Comparison of ENCODE assay signal across 31 cellular contexts in genomic region chr3:106746286-106746685, GRCh38.
"Had no signal": no experiment of that assay in that cellular context is flagged by ENCODE, and none has a peak within 500 bp of the region (broad histone marks: within the 10 kb centered on the region; RNA-seq: fewer than 3 reads in every experiment).

No MANE protein-coding gene starts in this region.

- H3K27ac ChIP-seq: cardiac muscle cell, colonic mucosa, dorsolateral prefrontal cortex, foreskin keratinocyte, left lung, neutrophil, ovary, right lobe of liver, skin epidermis, uterus had no signal

- H3K9me3 Mint-ChIP-seq: activated naive CD4-positive, alpha-beta T cell treated with anti-CD3 and anti-CD28 coated beads, Interleukin-2, amount 50 U/mL, for 72 hours; activated T-helper 2 cell treated with anti-CD3 and anti-CD28 coated beads, Interferon-gamma antibody, Interleukin-2, Interleukin-4, amounts not matched to agents 10 μg/mL and 5 μg/mL and 100 μg/mL, durations not matched to agents 14 hours and 24 hours and 36 hours; brain; mesothelial cell of epicardium; naive B cell; nephron progenitor cell; stimulated activated effector memory CD8-positive, alpha-beta T cell treated with anti-CD3 and anti-CD28 coated beads, Interleukin-12 subunit alpha, Interleukin-12 subunit beta, amount 100 ng/mL, for 72 hours; stimulated activated naive CD8-positive, alpha-beta T cell treated with anti-CD3 and anti-CD28 coated beads, Interleukin-15, amount 100 ng/mL, for 72 hours; type B pancreatic cell had no signal

- H3K4me3 ChIP-seq: cardiac muscle cell, colonic mucosa, dorsolateral prefrontal cortex, heart right ventricle, left lung, ovary, right lobe of liver, skin epidermis, uterus had no signal

- H3K4me1 Mint-ChIP-seq: activated CD4-positive, alpha-beta T cell treated with anti-CD3 and anti-CD28 coated beads for 36 hours; activated CD8-positive, alpha-beta memory T cell treated with anti-CD3 and anti-CD28 coated beads, Interleukin-2, amount 10 ng/mL, durations not matched to agents 7 days and 5 days; brain; naive B cell; stimulated activated effector memory CD8-positive, alpha-beta T cell treated with anti-CD3 and anti-CD28 coated beads, Interleukin-12 subunit alpha, Interleukin-12 subunit beta, amount 100 ng/mL, for 72 hours; stimulated activated naive CD8-positive, alpha-beta T cell treated with anti-CD3 and anti-CD28 coated beads, Interleukin-15, amount 100 ng/mL, for 72 hours had no signal

- DNase-seq: activated CD4-positive, alpha-beta T cell treated with anti-CD3 and anti-CD28 coated beads for 36 hours; activated CD4-positive, CD25-positive, alpha-beta regulatory T cell; activated CD8-positive, alpha-beta memory T cell treated with anti-CD3 and anti-CD28 coated beads, Interleukin-2, amount 10 ng/mL, durations not matched to agents 7 days and 5 days; activated CD8-positive, alpha-beta T cell treated with anti-CD3 and anti-CD28 coated beads, Interleukin-2, amount 10 ng/mL, durations not matched to agents 7 days and 5 days; activated T-cell treated with anti-CD3 and anti-CD28 coated beads, Interleukin-2, amount 50 U/mL, for 48 hours; aorta; cerebellar nuclear complex; colonic mucosa; dorsolateral prefrontal cortex; effector memory CD4-positive, alpha-beta T cell; heart right ventricle; left lung; naive B cell; nephron progenitor cell; ovary; right lobe of liver; stimulated activated CD4-positive, alpha-beta T cell treated with anti-CD3 and anti-CD28 coated beads, Interleukin-4, amount 100 ng/mL, for 24 hours; stimulated activated naive CD8-positive, alpha-beta T cell treated with anti-CD3 and anti-CD28 coated beads, Interleukin-15, amount 100 ng/mL, for 72 hours; substantia nigra; uterus had no signal

- H3K27ac Mint-ChIP-seq: activated CD4-positive, alpha-beta T cell treated with anti-CD3 and anti-CD28 coated beads for 36 hours; activated CD8-positive, alpha-beta memory T cell treated with anti-CD3 and anti-CD28 coated beads, Interleukin-2, amount 10 ng/mL, durations not matched to agents 7 days and 5 days; activated CD8-positive, alpha-beta T cell treated with anti-CD3 and anti-CD28 coated beads, Interleukin-2, amount 10 ng/mL, durations not matched to agents 7 days and 5 days; activated naive CD4-positive, alpha-beta T cell treated with anti-CD3 and anti-CD28 coated beads, Interleukin-2, amount 50 U/mL, for 72 hours; activated T-helper 2 cell treated with anti-CD3 and anti-CD28 coated beads, Interferon-gamma antibody, Interleukin-2, Interleukin-4, amounts not matched to agents 10 μg/mL and 5 μg/mL and 100 μg/mL, durations not matched to agents 14 hours and 24 hours and 36 hours; brain; nephron progenitor cell; progenitor cell of endocrine pancreas; stimulated activated effector memory CD8-positive, alpha-beta T cell treated with anti-CD3 and anti-CD28 coated beads, Interleukin-12 subunit alpha, Interleukin-12 subunit beta, amount 100 ng/mL, for 72 hours; stimulated activated naive CD8-positive, alpha-beta T cell treated with anti-CD3 and anti-CD28 coated beads, Interleukin-15, amount 100 ng/mL, for 72 hours; type B pancreatic cell had no signal

- H3K27me3 ChIP-seq: cardiac muscle cell, colonic mucosa, dorsolateral prefrontal cortex, foreskin keratinocyte, heart right ventricle, left lung, neutrophil, ovary, right lobe of liver, uterus had no signal

- H3K36me3 ChIP-seq: cardiac muscle cell, colonic mucosa, heart right ventricle, left lung, neutrophil, ovary, right lobe of liver, uterus had no signal

- H3K27me3 Mint-ChIP-seq: brain; progenitor cell of endocrine pancreas; stimulated activated naive CD8-positive, alpha-beta T cell treated with anti-CD3 and anti-CD28 coated beads, Interleukin-15, amount 100 ng/mL, for 72 hours; type B pancreatic cell had no signal

- H3K4me1 ChIP-seq: colonic mucosa, heart right ventricle, left lung, right lobe of liver, uterus had no signal

- H3K36me3 Mint-ChIP-seq: activated CD8-positive, alpha-beta memory T cell treated with anti-CD3 and anti-CD28 coated beads, Interleukin-2, amount 10 ng/mL, durations not matched to agents 7 days and 5 days; activated naive CD4-positive, alpha-beta T cell treated with anti-CD3 and anti-CD28 coated beads, Interleukin-2, amount 50 U/mL, for 72 hours; brain; mesothelial cell of epicardium; naive B cell; stimulated activated effector memory CD8-positive, alpha-beta T cell treated with anti-CD3 and anti-CD28 coated beads, Interleukin-12 subunit alpha, Interleukin-12 subunit beta, amount 100 ng/mL, for 72 hours; type B pancreatic cell had no signal

- H3K4me3 Mint-ChIP-seq: activated CD4-positive, alpha-beta T cell treated with anti-CD3 and anti-CD28 coated beads for 36 hours; activated CD8-positive, alpha-beta memory T cell treated with anti-CD3 and anti-CD28 coated beads, Interleukin-2, amount 10 ng/mL, durations not matched to agents 7 days and 5 days; activated CD8-positive, alpha-beta T cell treated with anti-CD3 and anti-CD28 coated beads, Interleukin-2, amount 10 ng/mL, durations not matched to agents 7 days and 5 days; brain; mesothelial cell of epicardium; naive B cell; nephron progenitor cell; stimulated activated effector memory CD8-positive, alpha-beta T cell treated with anti-CD3 and anti-CD28 coated beads, Interleukin-12 subunit alpha, Interleukin-12 subunit beta, amount 100 ng/mL, for 72 hours; stimulated activated naive CD8-positive, alpha-beta T cell treated with anti-CD3 and anti-CD28 coated beads, Interleukin-15, amount 100 ng/mL, for 72 hours; type B pancreatic cell had no signal

- H3K9me3 ChIP-seq: colonic mucosa, heart right ventricle, left lung, neutrophil, ovary, right lobe of liver, uterus had no signal
